15 cellular contexts compared by ENCODE assay signal in the genomic region with DNA sequence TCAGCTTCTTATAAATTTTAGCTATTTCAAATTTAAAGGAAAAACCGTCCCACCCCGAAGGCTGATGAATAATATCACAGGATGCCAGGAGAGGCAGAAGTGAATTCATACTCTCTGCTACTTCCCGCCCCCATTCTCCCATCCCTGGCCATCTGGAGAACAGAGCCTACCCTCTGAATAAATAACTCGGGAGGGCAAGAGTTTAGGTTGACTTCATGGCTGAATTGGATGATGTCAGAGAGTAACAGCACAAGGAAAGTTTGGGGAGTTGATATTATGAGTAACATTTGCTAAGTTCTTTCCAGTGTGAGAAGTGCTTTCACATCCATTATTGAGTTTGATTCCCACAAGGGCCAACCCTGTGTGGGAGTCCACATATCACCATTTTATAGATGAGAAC.
DNase-seq lines count a peak whose midpoint lies in the region; ATAC-seq and TF ChIP-seq lines count a peak whose summit lies in the region.
"Had no signal": no experiment of that assay in that cellular context is flagged by ENCODE, and none has a peak within 500 bp of the region (broad histone marks: within the 10 kb centered on the region; RNA-seq: fewer than 3 reads in every experiment).

No MANE protein-coding gene starts in this region.

- no peaks in the 10 kb centered on the region for H3K4me1 ChIP-seq in lower lobe of right lung
- H3K4me1 ChIP-seq: A549, BLaER1 had no signal

- H3K4me3 ChIP-seq in dorsolateral prefrontal cortex (peak overlapping the region in 1 of 59 donors; percentile 2), foreskin fibroblast (ENCODE audit: low read depth in 1 of 2, low read length in 2 of 2) (no peak overlapping the region), lower lobe of right lung (no peak overlapping the region)
- H3K4me3 ChIP-seq: A549, BLaER1, HAP-1 had no signal

- no peak for TF ChIP-seq CTCF in dorsolateral prefrontal cortex (IDR thresholded peaks at IDR 0.05 in 54 of 56, conservative IDR thresholded peaks at IDR 0.05 in 2 of 56; ENCODE audit: low read depth in 1 of 56, partially characterized antibody in 56 of 56)
- no peak for TF ChIP-seq CTCF in foreskin fibroblast (IDR thresholded peaks at IDR 0.05; ENCODE audit: low read depth, low read length)
- no peak for TF ChIP-seq CTCF in lower lobe of right lung (IDR thresholded peaks at IDR 0.05)

- DNase-seq in EL, result peak; percentile 20
- DNase-seq in M059J (ENCODE audit: low read depth), result peak; percentile 43
- DNase-seq in dorsolateral prefrontal cortex, result no peak
- peak; percentile 26 to 59 for DNase-seq in foreskin fibroblast
- no peak for DNase-seq in lower lobe of right lung
- no peak for DNase-seq in medulla oblongata (ENCODE audit: extremely low spot score)
- DNase-seq in SW480 (ENCODE audit: low spot score), result no peak
- DNase-seq in islet precursor cell, result no peak
- DNase-seq: AML-193; Caco-2; CD8-positive, alpha-beta memory T cell; GOT3 had no signal

- H3K27me3 ChIP-seq in dorsolateral prefrontal cortex, result no peaks in the 10 kb centered on the region
- no peaks in the 10 kb centered on the region for H3K27me3 ChIP-seq in lower lobe of right lung (ENCODE audit: low read depth)
- H3K27me3 ChIP-seq: BLaER1 had no signal

- intact Hi-C loops in dorsolateral prefrontal cortex (cut with DNase I) (no loop called here), lower lobe of right lung (cut with DNase I) (no loop called here)

- peak overlapping the region in 31 of 59 donors; percentile 1 to 87 (median 49) for H3K27ac ChIP-seq in dorsolateral prefrontal cortex
- H3K27ac ChIP-seq in lower lobe of right lung, result no peak overlapping the region
- H3K27ac ChIP-seq: A549, BLaER1 had no signal

- no peaks in the 10 kb centered on the region for H3K36me3 ChIP-seq in lower lobe of right lung
- H3K36me3 ChIP-seq: BLaER1, HAP-1 had no signal

- no peaks in the 10 kb centered on the region for H3K9me3 ChIP-seq in lower lobe of right lung
- H3K9me3 ChIP-seq: A549, BLaER1, Caco-2, HAP-1 had no signal

- no peak for ATAC-seq in lower lobe of right lung
- ATAC-seq: A549 had no signal

Comparison
In these comparisons a context has a peak if more than half of its experiments do, and no peak if none do; other contexts are left out.
1. DNase-seq: peak in EL (single experiment), M059J (single experiment) and foreskin fibroblast (2 of 2); none in dorsolateral prefrontal cortex (0 of 10), lower lobe of right lung (single experiment), medulla oblongata (single experiment), SW480 (single experiment) and islet precursor cell (single experiment).